ENCODE assay signal across 8 cellular contexts in the genomic region with DNA sequence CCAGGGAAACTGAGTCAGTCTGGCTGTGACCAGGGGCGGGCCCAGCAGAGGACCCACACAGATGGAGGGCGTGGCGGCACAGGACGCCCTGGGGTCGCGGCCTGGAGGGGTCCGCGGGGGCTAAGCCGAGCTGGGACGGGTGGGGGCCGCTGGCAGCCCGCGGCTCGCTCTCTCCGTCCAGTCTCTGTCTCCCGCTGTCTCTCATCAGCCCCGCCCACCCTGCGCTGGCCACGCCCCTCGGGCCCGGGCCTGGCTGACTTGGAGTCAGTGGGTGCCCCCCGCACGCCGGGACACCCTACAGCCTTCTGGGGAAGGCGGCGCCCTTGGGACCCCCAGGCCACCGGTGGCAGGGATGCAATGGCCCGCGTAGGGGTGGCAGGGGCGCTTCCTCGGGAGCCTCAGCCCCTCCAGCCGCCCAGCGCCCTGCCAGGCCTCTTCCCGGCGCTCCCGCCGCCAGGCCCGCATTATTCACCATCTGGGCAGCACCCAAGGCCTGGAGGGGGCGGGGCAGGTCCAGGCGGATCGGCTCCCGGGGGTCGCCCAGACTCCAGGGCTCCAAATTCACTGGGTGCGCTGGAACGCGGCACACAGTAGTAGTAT.
A peak's percentile ranks its signal among the peaks of the same experiment; 100 is the strongest.
DNase-seq lines count a peak whose midpoint lies in the region; ATAC-seq and TF ChIP-seq lines count a peak whose summit lies in the region.

A gene (minus strand): TSS at position 186 of the 600 bp plus-strand sequence. CDS start 6,241 bp downstream, outside the sequence.

- peak within 1 kb of the TSS; percentile 61 for H3K4me3 ChIP-seq in brain microvascular endothelial cell (ENCODE audit: low read depth, low read length)
- H3K4me3 ChIP-seq in iPS-20b (ENCODE audit: low read length): peak within 1 kb of the TSS; percentile 67

- H3K9me3 ChIP-seq in iPS-20b (ENCODE audit: insufficient read depth, low read depth, low read length): no peaks in the 10 kb centered on the region

- H3K27ac ChIP-seq in brain microvascular endothelial cell: peak within 1 kb of the TSS; percentile 55
- no peak within 1 kb of the TSS for H3K27ac ChIP-seq in iPS-20b (ENCODE audit: low read length)

- in situ Hi-C loops in brain microvascular endothelial cell (cut with HindIII; ENCODE audit: low pct_ligation_motif_present, low sequenced_read_pairs): no loop called here

- ATAC-seq in HG02678 (IDR thresholded peaks at IDR 0.05; ENCODE audit: unreplicated experiment) (no peak), HG03432 (IDR thresholded peaks at IDR 0.05; ENCODE audit: unreplicated experiment) (no peak)

- 0 out of 2 replicates have a peak, but pooled peaks cover 3% of the 10 kb centered on the region for H3K4me1 ChIP-seq in iPS-20b (ENCODE audit: insufficient read depth, low read length)

- H3K27me3 ChIP-seq in brain microvascular endothelial cell (replicated peaks): no peaks in the 10 kb centered on the region
- H3K27me3 ChIP-seq in iPS-20b (ENCODE audit: insufficient read depth, low read length): peaks cover 26% of the 10 kb centered on the region

- no peak within 1 kb of the TSS for H3K9ac ChIP-seq in iPS-20b (ENCODE audit: low read depth, low read length)

- no peak for TF ChIP-seq CTCF in brain microvascular endothelial cell (IDR thresholded peaks at IDR 0.05; ENCODE audit: low read depth, low read length, missing control alignments)

- H3K36me3 ChIP-seq in brain microvascular endothelial cell (replicated peaks): peaks cover 11% of the 10 kb centered on the region
- H3K36me3 ChIP-seq in iPS-20b (ENCODE audit: insufficient read depth, low read depth, low read length): peaks cover 5% of the 10 kb centered on the region; the same call in 1 of the 2 replicates

- DNase-seq in NCI-H82 (lab: John Stamatoyannopoulos, UW) (peak; percentile 69), NCI-H82 treated with DMSO at 0.1 percent for 48 hours (lab: John Stamatoyannopoulos, UW; ENCODE audit: unreplicated experiment) (no peak), T follicular helper cell (ENCODE audit: low read depth) (peak; percentile 22), brain microvascular endothelial cell (peak; percentile 57)
- peak in 2 of 3 donors; percentile 47 to 49 for DNase-seq in stimulated activated CD4-positive, alpha-beta T cell treated with anti-CD3 and anti-CD28 coated beads, Interleukin-12 subunit alpha, Interleukin-12 subunit beta, amount 100 ng/mL, for 48 hours (ENCODE audit: low read depth in 2 of 3, low spot score in 1 of 3)
